ENCODE assay signal across 1 cellular context in genomic region chr3:124429129-124429815, GRCh38.
TF ChIP-seq lines count a peak whose summit lies in the region.

No MANE protein-coding gene starts in this region.

TF ChIP-seq in HEK293, 187 proteins besides CTCF, POLR2A, EP300 and RAD21 (continued from another document):
- TF ChIP-seq, protein P1, sequence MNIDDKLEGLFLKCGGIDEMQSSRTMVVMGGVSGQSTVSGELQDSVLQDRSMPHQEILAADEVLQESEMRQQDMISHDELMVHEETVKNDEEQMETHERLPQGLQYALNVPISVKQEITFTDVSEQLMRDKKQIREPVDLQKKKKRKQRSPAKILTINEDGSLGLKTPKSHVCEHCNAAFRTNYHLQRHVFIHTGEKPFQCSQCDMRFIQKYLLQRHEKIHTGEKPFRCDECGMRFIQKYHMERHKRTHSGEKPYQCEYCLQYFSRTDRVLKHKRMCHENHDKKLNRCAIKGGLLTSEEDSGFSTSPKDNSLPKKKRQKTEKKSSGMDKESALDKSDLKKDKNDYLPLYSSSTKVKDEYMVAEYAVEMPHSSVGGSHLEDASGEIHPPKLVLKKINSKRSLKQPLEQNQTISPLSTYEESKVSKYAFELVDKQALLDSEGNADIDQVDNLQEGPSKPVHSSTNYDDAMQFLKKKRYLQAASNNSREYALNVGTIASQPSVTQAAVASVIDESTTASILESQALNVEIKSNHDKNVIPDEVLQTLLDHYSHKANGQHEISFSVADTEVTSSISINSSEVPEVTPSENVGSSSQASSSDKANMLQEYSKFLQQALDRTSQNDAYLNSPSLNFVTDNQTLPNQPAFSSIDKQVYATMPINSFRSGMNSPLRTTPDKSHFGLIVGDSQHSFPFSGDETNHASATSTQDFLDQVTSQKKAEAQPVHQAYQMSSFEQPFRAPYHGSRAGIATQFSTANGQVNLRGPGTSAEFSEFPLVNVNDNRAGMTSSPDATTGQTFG (tag by site-specific recombination; IDR thresholded peaks at IDR 0.05; ENCODE audit: borderline replicate concordance) = 0 out of 2 replicates have a peak, but pooled peaks have one; percentile 61
- TF ChIP-seq ZFP41 (tag by site-specific recombination; IDR thresholded peaks at IDR 0.05; ENCODE audit: borderline replicate concordance) = no peak
- peak; percentile 89 for TF ChIP-seq KLF8 (tag by site-specific recombination; IDR thresholded peaks at IDR 0.05)
- 0 out of 2 replicates have a peak, but pooled peaks have one; percentile 62 for TF ChIP-seq ZNF610 (tag by site-specific recombination; IDR thresholded peaks at IDR 0.05; ENCODE audit: borderline replicate concordance)
- peak; percentile 66; the same call in 1 of the 2 replicates for TF ChIP-seq MEIS1 (CRISPR knock-in tag; IDR thresholded peaks at IDR 0.05; ENCODE audit: borderline replicate concordance)
- TF ChIP-seq ZNF302 (tag by site-specific recombination; IDR thresholded peaks at IDR 0.05; ENCODE audit: low read depth) = no peak
- no peak for TF ChIP-seq ZNF677 (tag by site-specific recombination; IDR thresholded peaks at IDR 0.05)
- TF ChIP-seq ZNF394 (tag by site-specific recombination; IDR thresholded peaks at IDR 0.05; ENCODE audit: borderline replicate concordance) = peak; percentile 82
- TF ChIP-seq ZNF426 (tag by site-specific recombination; IDR thresholded peaks at IDR 0.05) = no peak
- 0 out of 2 replicates have a peak, but pooled peaks have one; percentile 42 for TF ChIP-seq ZNF324 (tag by site-specific recombination; IDR thresholded peaks at IDR 0.05)
- TF ChIP-seq ZXDB (tag by site-specific recombination; IDR thresholded peaks at IDR 0.05) = peak; percentile 95
- TF ChIP-seq ZNF274 (IDR thresholded peaks at IDR 0.05; ENCODE audit: low read length) = no peak
- no peak for TF ChIP-seq ZNF274 (tag by site-specific recombination; IDR thresholded peaks at IDR 0.05; ENCODE audit: borderline replicate concordance)
- TF ChIP-seq ZNF549 (tag by site-specific recombination; IDR thresholded peaks at IDR 0.05) = no peak
- TF ChIP-seq FEZF1 (tag by site-specific recombination; IDR thresholded peaks at IDR 0.05) = peak; percentile 98
- 0 out of 2 replicates have a peak, but pooled peaks have one; percentile 20 for TF ChIP-seq ZNF654 (tag by site-specific recombination; IDR thresholded peaks at IDR 0.05; ENCODE audit: low read depth)
- TF ChIP-seq ZBTB44 (tag by site-specific recombination; IDR thresholded peaks at IDR 0.05) = peak; percentile 76
